In the genomic region with DNA sequence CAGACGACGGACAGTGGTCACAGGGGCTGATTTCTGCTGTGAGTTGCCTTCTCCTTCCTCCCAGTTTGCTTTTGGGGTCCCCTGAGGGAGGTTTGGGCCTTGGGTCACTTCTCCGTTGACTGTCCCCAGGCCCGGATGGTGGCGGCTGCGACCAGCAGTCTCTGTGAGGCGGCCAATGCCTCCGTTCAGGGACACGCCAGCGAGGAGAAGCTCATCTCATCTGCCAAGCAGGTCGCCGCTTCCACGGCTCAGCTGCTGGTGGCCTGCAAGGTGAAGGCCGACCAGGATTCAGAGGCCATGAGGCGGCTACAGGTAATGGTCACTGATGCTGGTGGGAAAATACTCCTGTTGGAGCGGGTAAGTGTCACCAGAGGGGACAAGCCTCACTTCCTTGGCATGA, we compare ENCODE assay signal across 3 cellular contexts.
TF ChIP-seq lines count a peak whose summit lies in the region.

No MANE protein-coding gene starts in this region.

TF ChIP-seq in liver, 16 proteins besides CTCF, POLR2A, EP300 and RAD21:
- TF ChIP-seq JUND (IDR thresholded peaks at IDR 0.05) (no peak), NR2F2 (IDR thresholded peaks at IDR 0.05) (no peak), HNF4G (IDR thresholded peaks at IDR 0.05) (no peak), TAF1 (conservative IDR thresholded peaks at IDR 0.05) (no peak), FOXA1 (IDR thresholded peaks at IDR 0.05) (no peak), EGR1 (IDR thresholded peaks at IDR 0.05; ENCODE audit: low read depth in 2 of 2) (no peak), FOXA2 (IDR thresholded peaks at IDR 0.05) (no peak), REST (IDR thresholded peaks at IDR 0.05) (no peak), GABPA (IDR thresholded peaks at IDR 0.05 in 1 of 2, conservative IDR thresholded peaks at IDR 0.05 in 1 of 2) (no peak), YY1 (IDR thresholded peaks at IDR 0.05) (no peak), RXRA (IDR thresholded peaks at IDR 0.05) (no peak), HNF4A (conservative IDR thresholded peaks at IDR 0.05) (no peak), SP1 (IDR thresholded peaks at IDR 0.05) (no peak)
- TF ChIP-seq, protein P1, sequence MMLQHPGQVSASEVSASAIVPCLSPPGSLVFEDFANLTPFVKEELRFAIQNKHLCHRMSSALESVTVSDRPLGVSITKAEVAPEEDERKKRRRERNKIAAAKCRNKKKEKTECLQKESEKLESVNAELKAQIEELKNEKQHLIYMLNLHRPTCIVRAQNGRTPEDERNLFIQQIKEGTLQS (IDR thresholded peaks at IDR 0.05), result no peak
- TF ChIP-seq, protein P2, sequence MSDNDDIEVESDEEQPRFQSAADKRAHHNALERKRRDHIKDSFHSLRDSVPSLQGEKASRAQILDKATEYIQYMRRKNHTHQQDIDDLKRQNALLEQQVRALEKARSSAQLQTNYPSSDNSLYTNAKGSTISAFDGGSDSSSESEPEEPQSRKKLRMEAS (IDR thresholded peaks at IDR 0.05), result no peak
- TF ChIP-seq, protein P3, sequence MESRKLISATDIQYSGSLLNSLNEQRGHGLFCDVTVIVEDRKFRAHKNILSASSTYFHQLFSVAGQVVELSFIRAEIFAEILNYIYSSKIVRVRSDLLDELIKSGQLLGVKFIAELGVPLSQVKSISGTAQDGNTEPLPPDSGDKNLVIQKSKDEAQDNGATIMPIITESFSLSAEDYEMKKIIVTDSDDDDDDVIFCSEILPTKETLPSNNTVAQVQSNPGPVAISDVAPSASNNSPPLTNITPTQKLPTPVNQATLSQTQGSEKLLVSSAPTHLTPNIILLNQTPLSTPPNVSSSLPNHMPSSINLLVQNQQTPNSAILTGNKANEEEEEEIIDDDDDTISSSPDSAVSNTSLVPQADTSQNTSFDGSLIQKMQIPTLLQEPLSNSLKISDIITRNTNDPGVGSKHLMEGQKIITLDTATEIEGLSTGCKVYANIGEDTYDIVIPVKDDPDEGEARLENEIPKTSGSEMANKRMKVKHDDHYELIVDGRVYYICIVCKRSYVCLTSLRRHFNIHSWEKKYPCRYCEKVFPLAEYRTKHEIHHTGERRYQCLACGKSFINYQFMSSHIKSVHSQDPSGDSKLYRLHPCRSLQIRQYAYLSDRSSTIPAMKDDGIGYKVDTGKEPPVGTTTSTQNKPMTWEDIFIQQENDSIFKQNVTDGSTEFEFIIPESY (IDR thresholded peaks at IDR 0.05), result no peak

TF ChIP-seq in HepG2, 621 proteins besides CTCF, POLR2A, EP300 and RAD21:
- no peak for TF ChIP-seq SNAPC2 (CRISPR knock-in tag; IDR thresholded peaks at IDR 0.05)
- no peak for TF ChIP-seq NFKBIZ (CRISPR knock-in tag; IDR thresholded peaks at IDR 0.05)
- no peak for TF ChIP-seq MAFF (IDR thresholded peaks at IDR 0.05; ENCODE audit: low read depth, low read length)
- TF ChIP-seq, protein P4, sequence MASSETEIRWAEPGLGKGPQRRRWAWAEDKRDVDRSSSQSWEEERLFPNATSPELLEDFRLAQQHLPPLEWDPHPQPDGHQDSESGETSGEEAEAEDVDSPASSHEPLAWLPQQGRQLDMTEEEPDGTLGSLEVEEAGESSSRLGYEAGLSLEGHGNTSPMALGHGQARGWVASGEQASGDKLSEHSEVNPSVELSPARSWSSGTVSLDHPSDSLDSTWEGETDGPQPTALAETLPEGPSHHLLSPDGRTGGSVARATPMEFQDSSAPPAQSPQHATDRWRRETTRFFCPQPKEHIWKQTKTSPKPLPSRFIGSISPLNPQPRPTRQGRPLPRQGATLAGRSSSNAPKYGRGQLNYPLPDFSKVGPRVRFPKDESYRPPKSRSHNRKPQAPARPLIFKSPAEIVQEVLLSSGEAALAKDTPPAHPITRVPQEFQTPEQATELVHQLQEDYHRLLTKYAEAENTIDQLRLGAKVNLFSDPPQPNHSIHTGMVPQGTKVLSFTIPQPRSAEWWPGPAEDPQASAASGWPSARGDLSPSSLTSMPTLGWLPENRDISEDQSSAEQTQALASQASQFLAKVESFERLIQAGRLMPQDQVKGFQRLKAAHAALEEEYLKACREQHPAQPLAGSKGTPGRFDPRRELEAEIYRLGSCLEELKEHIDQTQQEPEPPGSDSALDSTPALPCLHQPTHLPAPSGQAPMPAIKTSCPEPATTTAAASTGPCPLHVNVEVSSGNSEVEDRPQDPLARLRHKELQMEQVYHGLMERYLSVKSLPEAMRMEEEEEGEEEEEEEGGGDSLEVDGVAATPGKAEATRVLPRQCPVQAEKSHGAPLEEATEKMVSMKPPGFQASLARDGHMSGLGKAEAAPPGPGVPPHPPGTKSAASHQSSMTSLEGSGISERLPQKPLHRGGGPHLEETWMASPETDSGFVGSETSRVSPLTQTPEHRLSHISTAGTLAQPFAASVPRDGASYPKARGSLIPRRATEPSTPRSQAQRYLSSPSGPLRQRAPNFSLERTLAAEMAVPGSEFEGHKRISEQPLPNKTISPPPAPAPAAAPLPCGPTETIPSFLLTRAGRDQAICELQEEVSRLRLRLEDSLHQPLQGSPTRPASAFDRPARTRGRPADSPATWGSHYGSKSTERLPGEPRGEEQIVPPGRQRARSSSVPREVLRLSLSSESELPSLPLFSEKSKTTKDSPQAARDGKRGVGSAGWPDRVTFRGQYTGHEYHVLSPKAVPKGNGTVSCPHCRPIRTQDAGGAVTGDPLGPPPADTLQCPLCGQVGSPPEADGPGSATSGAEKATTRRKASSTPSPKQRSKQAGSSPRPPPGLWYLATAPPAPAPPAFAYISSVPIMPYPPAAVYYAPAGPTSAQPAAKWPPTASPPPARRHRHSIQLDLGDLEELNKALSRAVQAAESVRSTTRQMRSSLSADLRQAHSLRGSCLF (CRISPR knock-in tag; IDR thresholded peaks at IDR 0.05; ENCODE audit: borderline replicate concordance), result no peak
- no peak for TF ChIP-seq SATB2 (CRISPR knock-in tag; IDR thresholded peaks at IDR 0.05)

TF ChIP-seq in H1, 55 proteins besides CTCF, POLR2A, EP300 and RAD21:
- TF ChIP-seq RFX5 (IDR thresholded peaks at IDR 0.05; ENCODE audit: borderline replicate concordance, low read depth, low read length) (no peak), TBP (IDR thresholded peaks at IDR 0.05; ENCODE audit: low read depth, low read length) (no peak), JUND (IDR thresholded peaks at IDR 0.05; ENCODE audit: low read length) (no peak), GABPA (IDR thresholded peaks at IDR 0.05; ENCODE audit: borderline replicate concordance, insufficient read depth, low read length) (no peak), RNF2 (IDR thresholded peaks at IDR 0.05; ENCODE audit: borderline replicate concordance, low read depth, low read length, missing control alignments, poor library complexity, severe bottlenecking) (no peak), CHD1 (IDR thresholded peaks at IDR 0.05; ENCODE audit: low read depth, low read length) (no peak), SIX5 (IDR thresholded peaks at IDR 0.05; ENCODE audit: low read depth, low read length) (no peak), SP4 (IDR thresholded peaks at IDR 0.05; ENCODE audit: low read length) (no peak)
